In genomic region chr19:57477191-57478008, GRCh38 we compare ENCODE assay signal across 1 cellular context.
A peak's percentile ranks its signal among the peaks of the same experiment; 100 is the strongest.
TF ChIP-seq lines count a peak whose summit lies in the region.

TSS of gene ZNF772 (minus strand) at chr19:57477566. CDS start at chr19:57477309, 257 bp downstream.

TF ChIP-seq in HepG2, 621 proteins besides CTCF, POLR2A, EP300 and RAD21 (continued from another document and continues in another):
- TF ChIP-seq ZMYM4 (CRISPR knock-in tag; IDR thresholded peaks at IDR 0.05): peak; percentile 15; the same call in 1 of the 2 replicates
- TF ChIP-seq THAP9 (CRISPR knock-in tag; IDR thresholded peaks at IDR 0.05; ENCODE audit: borderline replicate concordance): peak; percentile 84; the same call in 1 of the 2 replicates
- no peak for TF ChIP-seq ZC3H13 (CRISPR knock-in tag; IDR thresholded peaks at IDR 0.05)
- peak; percentile 45; the same call in 1 of the 2 replicates for TF ChIP-seq ESRRA (CRISPR knock-in tag; IDR thresholded peaks at IDR 0.05; ENCODE audit: low read depth)
- no peak for TF ChIP-seq NONO (IDR thresholded peaks at IDR 0.05)
- TF ChIP-seq NONO (CRISPR knock-in tag; conservative IDR thresholded peaks at IDR 0.05): no peak; the same call in 1 of the 2 replicates
- TF ChIP-seq ZNF879 (CRISPR knock-in tag; IDR thresholded peaks at IDR 0.05): no peak
- TF ChIP-seq ZNF883 (CRISPR knock-in tag; IDR thresholded peaks at IDR 0.05; ENCODE audit: not compliant biosample characterization): peak; percentile 40
- TF ChIP-seq ZNF547 (CRISPR knock-in tag; IDR thresholded peaks at IDR 0.05): peak; percentile 30; the same call in 1 of the 2 replicates
- no peak for TF ChIP-seq ZBTB1 (CRISPR knock-in tag; IDR thresholded peaks at IDR 0.05; ENCODE audit: borderline replicate concordance)
- TF ChIP-seq SIX4 (CRISPR knock-in tag; IDR thresholded peaks at IDR 0.05): no peak
- no peak for TF ChIP-seq RFXANK (CRISPR knock-in tag; IDR thresholded peaks at IDR 0.05)
- TF ChIP-seq RARA (CRISPR knock-in tag; IDR thresholded peaks at IDR 0.05): no peak
- no peak for TF ChIP-seq RNF219 (CRISPR knock-in tag; IDR thresholded peaks at IDR 0.05)
- TF ChIP-seq CSRNP2 (CRISPR knock-in tag; conservative IDR thresholded peaks at IDR 0.05; ENCODE audit: low read depth): no peak
- TF ChIP-seq ATF6 (CRISPR knock-in tag; conservative IDR thresholded peaks at IDR 0.05): no peak
- no peak for TF ChIP-seq ZNF646 (CRISPR knock-in tag; IDR thresholded peaks at IDR 0.05)
- TF ChIP-seq ZBTB2 (CRISPR knock-in tag; IDR thresholded peaks at IDR 0.05; ENCODE audit: low read depth): no peak
- TF ChIP-seq ZNF468 (CRISPR knock-in tag; IDR thresholded peaks at IDR 0.05): no peak
- no peak for TF ChIP-seq KDM1A (CRISPR knock-in tag; IDR thresholded peaks at IDR 0.05)
- TF ChIP-seq GLMP (CRISPR knock-in tag; IDR thresholded peaks at IDR 0.05; ENCODE audit: borderline replicate concordance): no peak
- no peak for TF ChIP-seq FOXK2 (IDR thresholded peaks at IDR 0.05)
- TF ChIP-seq ZNF362 (CRISPR knock-in tag; IDR thresholded peaks at IDR 0.05; ENCODE audit: borderline replicate concordance): no peak
- no peak for TF ChIP-seq LRRFIP1 (CRISPR knock-in tag; conservative IDR thresholded peaks at IDR 0.05)
- TF ChIP-seq ZNF274 (CRISPR knock-in tag; IDR thresholded peaks at IDR 0.05): peak; percentile 31; the same call in 1 of the 2 replicates
- TF ChIP-seq ZNF670 (CRISPR knock-in tag; IDR thresholded peaks at IDR 0.05; ENCODE audit: borderline replicate concordance): 0 out of 2 replicates have a peak, but pooled peaks have one; percentile 67
- no peak for TF ChIP-seq SRSF9 (IDR thresholded peaks at IDR 0.05; ENCODE audit: borderline replicate concordance, insufficient read depth, low read depth, low read length, poor library complexity, severe bottlenecking)
- TF ChIP-seq HBP1 (CRISPR knock-in tag; IDR thresholded peaks at IDR 0.05; ENCODE audit: low read depth): peak; percentile 39; the same call in 1 of the 2 replicates
